Comparison of ENCODE assay signal across 8 cellular contexts in genomic region chr7:76303829-76304505, GRCh38. TPM values are rescaled to one million over a fixed set of nuclear protein-coding genes. Genes with fewer than 3 reads are reported as not detected.
DNase-seq lines count a peak whose midpoint lies in the region; ATAC-seq, FAIRE-seq and TF ChIP-seq lines count a peak whose summit lies in the region.

No MANE protein-coding gene starts in this region.

- no peaks in the 10 kb centered on the region for H3K9me3 Mint-ChIP-seq in activated naive CD4-positive, alpha-beta T cell treated with anti-CD3 and anti-CD28 coated beads for 36 hours
- no peaks in the 10 kb centered on the region for H3K9me3 Mint-ChIP-seq in activated CD4-positive, alpha-beta memory T cell treated with anti-CD3 and anti-CD28 coated beads, Interleukin-2, amount 10 ng/mL, durations not matched to agents 7 days and 5 days

- no peak for FAIRE-seq in GM19239 (lab: Jason Lieb, UNC)

- CTCF ChIA-PET in activated naive CD4-positive, alpha-beta T cell treated with anti-CD3 and anti-CD28 coated beads for 36 hours (lab: Charles Lee) = interaction anchor here (0.6 to 4.7 kb wide), 4 partner anchors 10 to 294 kb away, joined by 3 to 21 read pairs (median 4); no protein-coding TSS in a partner anchor
- CTCF ChIA-PET in activated CD4-positive, alpha-beta memory T cell treated with anti-CD3 and anti-CD28 coated beads, Interleukin-2, amount 10 ng/mL, durations not matched to agents 7 days and 5 days (lab: Charles Lee) = interaction anchor here (0.7 to 2.7 kb wide), 6 partner anchors 10 to 15 kb away, joined by 3 to 18 read pairs (median 8); no protein-coding TSS in a partner anchor

- ATAC-seq in GM18498 (IDR thresholded peaks at IDR 0.05; ENCODE audit: unreplicated experiment) = no peak

- peak overlapping the region; percentile 87 for H3K4me3 Mint-ChIP-seq in activated naive CD4-positive, alpha-beta T cell treated with anti-CD3 and anti-CD28 coated beads for 36 hours
- peak overlapping the region; percentile 84 for H3K4me3 Mint-ChIP-seq in activated CD4-positive, alpha-beta memory T cell treated with anti-CD3 and anti-CD28 coated beads, Interleukin-2, amount 10 ng/mL, durations not matched to agents 7 days and 5 days

- no peaks in the 10 kb centered on the region for H3K9me3 ChIP-seq in left ventricle myocardium inferior (replicated peaks)
- H3K9me3 ChIP-seq in skeletal muscle tissue (ENCODE audit: control insufficient read depth in 3 of 3, low read length in 3 of 3) = no peaks in the 10 kb centered on the region

- H3K27me3 ChIP-seq in left ventricle myocardium inferior (ENCODE audit: low read depth) (no peaks in the 10 kb centered on the region), skeletal muscle tissue (ENCODE audit: control insufficient read depth in 3 of 3, insufficient read depth in 3 of 3, low read length in 3 of 3) (no peaks in the 10 kb centered on the region)

- H3K27ac ChIP-seq in left ventricle myocardium inferior (replicated peaks) (peak overlapping the region; percentile 99), skeletal muscle tissue (ENCODE audit: low read depth, low read length) (peak overlapping the region; percentile 99)

- peaks cover 12% of the 10 kb centered on the region for H3K36me3 ChIP-seq in left ventricle myocardium inferior
- peaks cover 7 to 14% (median 7%) of the 10 kb centered on the region in 3 donors for H3K36me3 ChIP-seq in skeletal muscle tissue (ENCODE audit: control insufficient read depth in 3 of 3, insufficient read depth in 3 of 3, low read length in 3 of 3)

- peak; percentile 37 for DNase-seq in activated naive CD4-positive, alpha-beta T cell treated with anti-CD3 and anti-CD28 coated beads for 36 hours
- DNase-seq in activated naive CD4-positive, alpha-beta T cell treated with anti-CD3 and anti-CD28 coated beads, Interleukin-2, amount 50 U/mL, for 16 hours = no peak
- no peak for DNase-seq in activated CD4-positive, alpha-beta memory T cell treated with anti-CD3 and anti-CD28 coated beads, Interleukin-2, amount 10 ng/mL, durations not matched to agents 7 days and 5 days
- DNase-seq in left ventricle myocardium inferior = no peak
- DNase-seq in GM19239 (ENCODE audit: insufficient read length, low spot score) = no peak
- DNase-seq in NCI-H187 treated with DMSO at 0.1 percent for 48 hours (lab: John Stamatoyannopoulos, UW) = no peak

- H3K36me3 Mint-ChIP-seq in activated naive CD4-positive, alpha-beta T cell treated with anti-CD3 and anti-CD28 coated beads for 36 hours (ENCODE audit: low read depth) = no peaks in the 10 kb centered on the region
- no peaks in the 10 kb centered on the region for H3K36me3 Mint-ChIP-seq in activated CD4-positive, alpha-beta memory T cell treated with anti-CD3 and anti-CD28 coated beads, Interleukin-2, amount 10 ng/mL, durations not matched to agents 7 days and 5 days (ENCODE audit: low read depth)

- H3K4me3 ChIP-seq in left ventricle myocardium inferior (peak overlapping the region; percentile 98), skeletal muscle tissue (ENCODE audit: low read length in 3 of 3) (peak overlapping the region; percentile 85 to 95 (median 92))

- peaks cover 6% of the 10 kb centered on the region for H3K27me3 Mint-ChIP-seq in activated naive CD4-positive, alpha-beta T cell treated with anti-CD3 and anti-CD28 coated beads for 36 hours (ENCODE audit: low read depth)
- H3K27me3 Mint-ChIP-seq in activated CD4-positive, alpha-beta memory T cell treated with anti-CD3 and anti-CD28 coated beads, Interleukin-2, amount 10 ng/mL, durations not matched to agents 7 days and 5 days = peaks cover 9% of the 10 kb centered on the region

- peaks cover 16% of the 10 kb centered on the region for H3K4me1 Mint-ChIP-seq in activated naive CD4-positive, alpha-beta T cell treated with anti-CD3 and anti-CD28 coated beads for 36 hours (ENCODE audit: low read depth)
- H3K4me1 Mint-ChIP-seq in activated CD4-positive, alpha-beta memory T cell treated with anti-CD3 and anti-CD28 coated beads, Interleukin-2, amount 10 ng/mL, durations not matched to agents 7 days and 5 days = peaks cover 18% of the 10 kb centered on the region

- peak overlapping the region; percentile 86 for H3K27ac Mint-ChIP-seq in activated naive CD4-positive, alpha-beta T cell treated with anti-CD3 and anti-CD28 coated beads for 36 hours
- H3K27ac Mint-ChIP-seq in activated CD4-positive, alpha-beta memory T cell treated with anti-CD3 and anti-CD28 coated beads, Interleukin-2, amount 10 ng/mL, durations not matched to agents 7 days and 5 days = peak overlapping the region; percentile 62

- POLR2A ChIA-PET in activated CD4-positive, alpha-beta memory T cell treated with anti-CD3 and anti-CD28 coated beads, Interleukin-2, amount 10 ng/mL, durations not matched to agents 7 days and 5 days (lab: Charles Lee) = interaction anchor here (3.8 kb wide), 1 partner anchor 14 kb away, joined by 19 read pairs; no protein-coding TSS in a partner anchor

- intact Hi-C loops in activated naive CD4-positive, alpha-beta T cell treated with anti-CD3 and anti-CD28 coated beads for 36 hours (cut with micrococcal nuclease) = loop anchor here (1.0 kb wide), 3 partner anchors 10 to 14 kb away; no protein-coding TSS in a partner anchor
- intact Hi-C loops in left ventricle myocardium inferior (cut with micrococcal nuclease) = no loop called here

- peaks cover 60% of the 10 kb centered on the region for H3K4me1 ChIP-seq in left ventricle myocardium inferior
- peaks cover 42 to 67% (median 49%) of the 10 kb centered on the region in 3 donors for H3K4me1 ChIP-seq in skeletal muscle tissue (ENCODE audit: control insufficient read depth in 3 of 3, insufficient read depth in 3 of 3, low read length in 3 of 3)

- no peak for TF ChIP-seq CTCF in left ventricle myocardium inferior (IDR thresholded peaks at IDR 0.05; ENCODE audit: borderline replicate concordance)

- peak overlapping the region; percentile 90 to 99 (median 98) for H3K9ac ChIP-seq in skeletal muscle tissue (ENCODE audit: low read depth in 1 of 3, low read length in 3 of 3)

RNA-seq across cellular contexts. Expression of gene HSPB1, which starts 1.5 kb away (rescaled TPM):
- 100 to 1,000 TPM; 106 to 115 TPM for total RNA-seq in activated naive CD4-positive, alpha-beta T cell treated with anti-CD3 and anti-CD28 coated beads for 36 hours
- 10 to 100 TPM; 33.7 to 38.4 TPM for total RNA-seq in activated CD4-positive, alpha-beta memory T cell treated with anti-CD3 and anti-CD28 coated beads, Interleukin-2, amount 10 ng/mL, durations not matched to agents 7 days and 5 days
- total RNA-seq in left ventricle myocardium inferior (2,037 TPM), skeletal muscle tissue (80.4 TPM)

RNA-seq across cellular contexts. Expression of gene YWHAG, which starts 54.8 kb away (rescaled TPM):
- total RNA-seq in activated naive CD4-positive, alpha-beta T cell treated with anti-CD3 and anti-CD28 coated beads for 36 hours = 10 to 100 TPM; 95.3 to 96.9 TPM
- total RNA-seq in activated CD4-positive, alpha-beta memory T cell treated with anti-CD3 and anti-CD28 coated beads, Interleukin-2, amount 10 ng/mL, durations not matched to agents 7 days and 5 days = 10 to 100 TPM; 83.1 to 84.8 TPM
- total RNA-seq in left ventricle myocardium inferior (223 TPM), skeletal muscle tissue (86.1 TPM)

Comparison
In these comparisons a context has a peak if more than half of its experiments do, and no peak if none do; other contexts are left out.
1. RNA of gene HSPB1, which starts 1.5 kb away (total RNA-seq): 2,037 TPM in left ventricle myocardium inferior (single experiment); 106 to 115 TPM in activated naive CD4-positive, alpha-beta T cell treated with anti-CD3 and anti-CD28 coated beads for 36 hours, 80.4 TPM in skeletal muscle tissue (single experiment) and 33.7 to 38.4 TPM in activated CD4-positive, alpha-beta memory T cell treated with anti-CD3 and anti-CD28 coated beads, Interleukin-2, amount 10 ng/mL, durations not matched to agents 7 days and 5 days; every median in the first group is over 10 times any median in the second.